Comparison of ENCODE assay signal across 8 cellular contexts in genomic region chr7:127792528-127793342, GRCh38.
DNase-seq lines count a peak whose midpoint lies in the region; ATAC-seq and TF ChIP-seq lines count a peak whose summit lies in the region.

No MANE protein-coding gene starts in this region.

- intact Hi-C loops in mucosa of descending colon (cut with DNase I, micrococcal nuclease) (no loop called here), aorta (cut with DNase I) (no loop called here)

- peak overlapping the region; percentile 16 for H3K27ac Mint-ChIP-seq in activated naive CD8-positive, alpha-beta T cell treated with anti-CD3 and anti-CD28 coated beads, Interleukin-2, amount 50 U/mL, for 24 hours

- H3K27ac ChIP-seq in 22Rv1 (no peak overlapping the region), aorta (ENCODE audit: low read depth in 1 of 2, low read length in 2 of 2) (no peak overlapping the region)

- peaks cover 46% of the 10 kb centered on the region for H3K4me1 Mint-ChIP-seq in activated naive CD8-positive, alpha-beta T cell treated with anti-CD3 and anti-CD28 coated beads, Interleukin-2, amount 50 U/mL, for 24 hours

- peaks cover 34% of the 10 kb centered on the region for H3K36me3 Mint-ChIP-seq in activated naive CD8-positive, alpha-beta T cell treated with anti-CD3 and anti-CD28 coated beads, Interleukin-2, amount 50 U/mL, for 24 hours (ENCODE audit: low read depth)

- no peaks in the 10 kb centered on the region for H3K4me1 ChIP-seq in mucosa of descending colon (ENCODE audit: low read depth)
- H3K4me1 ChIP-seq in aorta (ENCODE audit: control insufficient read depth in 1 of 2, insufficient read depth in 2 of 2, low read length in 2 of 2): no peaks in the 10 kb centered on the region

- no peaks in the 10 kb centered on the region for H3K27me3 ChIP-seq in aorta (ENCODE audit: control insufficient read depth in 1 of 2, insufficient read depth in 2 of 2, low read length in 1 of 2)

- no peaks in the 10 kb centered on the region for H3K9me3 Mint-ChIP-seq in activated naive CD8-positive, alpha-beta T cell treated with anti-CD3 and anti-CD28 coated beads, Interleukin-2, amount 50 U/mL, for 24 hours

- H3K9me3 ChIP-seq in mucosa of descending colon (no peaks in the 10 kb centered on the region), aorta (ENCODE audit: control insufficient read depth, low read length) (no peaks in the 10 kb centered on the region)

- no peaks in the 10 kb centered on the region for H3K27me3 Mint-ChIP-seq in activated naive CD8-positive, alpha-beta T cell treated with anti-CD3 and anti-CD28 coated beads, Interleukin-2, amount 50 U/mL, for 24 hours

- H3K36me3 ChIP-seq in mucosa of descending colon (ENCODE audit: low read depth) (no peaks in the 10 kb centered on the region), aorta (ENCODE audit: control insufficient read depth in 1 of 2, insufficient read depth in 2 of 2, low read length in 1 of 2) (no peaks in the 10 kb centered on the region)

- ATAC-seq in activated naive CD8-positive, alpha-beta T cell treated with anti-CD3 and anti-CD28 coated beads, Interleukin-2, amount 50 U/mL, for 24 hours: peak; percentile 33
- peak; percentile 81 for ATAC-seq in mucosa of descending colon
- no peak for ATAC-seq in aorta (ENCODE audit: low FRiP score)
- ATAC-seq in GM21515 (IDR thresholded peaks at IDR 0.05; ENCODE audit: unreplicated experiment): no peak

- H3K4me3 Mint-ChIP-seq in activated naive CD8-positive, alpha-beta T cell treated with anti-CD3 and anti-CD28 coated beads, Interleukin-2, amount 50 U/mL, for 24 hours: no peak overlapping the region

- TF ChIP-seq CTCF in 22Rv1 (IDR thresholded peaks at IDR 0.05) (peak; percentile 93), GM12874 (IDR thresholded peaks at IDR 0.05; ENCODE audit: insufficient read depth, low read depth, low read length) (peak; percentile 85), mucosa of descending colon (IDR thresholded peaks at IDR 0.05) (peak; percentile 37)

- H3K4me3 ChIP-seq in mucosa of descending colon (no peak overlapping the region), aorta (ENCODE audit: low read length in 2 of 2) (no peak overlapping the region)

- 95% methylated on average over 5 of the region's 5 CpGs for WGBS in aorta, 2 donors

- DNase-seq in NCI-H774 (lab: John Stamatoyannopoulos, UW) (peak; percentile 37), mucosa of descending colon (peak in 2 of 3 donors; percentile 38 to 55), aorta (no peak), NCI-H446 treated with DMSO at 0.1 percent for 48 hours (lab: John Stamatoyannopoulos, UW) (no peak)
- peak; percentile 41 for DNase-seq in activated naive CD8-positive, alpha-beta T cell treated with anti-CD3 and anti-CD28 coated beads, Interleukin-2, amount 50 U/mL, for 24 hours

Comparison
In these comparisons a context has a peak if more than half of its experiments do, and no peak if none do; other contexts are left out.
1. CTCF ChIP-seq: peak in every context shown above with its lines; median percentile 93 in 22Rv1; 85 in GM12874; 37 in mucosa of descending colon.
2. DNase-seq: peak in NCI-H774 (single experiment), activated naive CD8-positive, alpha-beta T cell treated with anti-CD3 and anti-CD28 coated beads, Interleukin-2, amount 50 U/mL, for 24 hours (single experiment) and mucosa of descending colon (2 of 3); none in aorta (0 of 2) and NCI-H446 treated with DMSO at 0.1 percent for 48 hours (single experiment).
3. ATAC-seq: peak in activated naive CD8-positive, alpha-beta T cell treated with anti-CD3 and anti-CD28 coated beads, Interleukin-2, amount 50 U/mL, for 24 hours (single experiment) and mucosa of descending colon (single experiment); none in aorta (single experiment) and GM21515 (single experiment).